ENCODE assay signal across 22 cellular contexts in the genomic region with DNA sequence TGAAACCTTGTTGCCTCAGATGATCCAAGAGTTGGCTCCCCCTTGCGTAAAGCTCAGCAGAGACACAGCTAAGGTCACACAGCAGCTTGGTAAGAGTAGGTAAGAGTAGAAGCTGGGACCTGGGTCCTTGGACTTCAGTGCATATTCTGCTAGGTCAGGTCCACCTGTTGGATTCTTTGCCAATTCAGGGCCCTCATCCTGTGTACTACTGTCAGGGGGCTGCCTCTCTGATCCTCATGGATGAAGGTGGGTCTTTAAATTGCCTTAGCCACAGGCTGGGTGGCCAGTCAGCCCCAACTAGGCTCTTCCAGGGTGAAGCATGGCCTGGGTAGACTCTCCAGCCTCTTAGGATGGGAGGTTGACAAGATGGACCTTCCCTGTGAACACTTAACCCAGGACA.
A peak's percentile ranks its signal among the peaks of the same experiment; 100 is the strongest.
DNase-seq lines count a peak whose midpoint lies in the region; ATAC-seq, FAIRE-seq and TF ChIP-seq lines count a peak whose summit lies in the region.
"Had no signal": no experiment of that assay in that cellular context is flagged by ENCODE, and none has a peak within 500 bp of the region (broad histone marks: within the 10 kb centered on the region; RNA-seq: fewer than 3 reads in every experiment).

No MANE protein-coding gene starts in this region.

- TF ChIP-seq CTCF in PC-9 (conservative IDR thresholded peaks at IDR 0.05): no peak
- no peak for TF ChIP-seq CTCF in tibial artery (IDR thresholded peaks at IDR 0.05)

- peaks cover 38% of the 10 kb centered on the region for H3K4me1 ChIP-seq in PC-9 (replicated peaks; ENCODE audit: insufficient read depth)
- H3K4me1 ChIP-seq in subcutaneous abdominal adipose tissue (ENCODE audit: control insufficient read depth in 5 of 5, insufficient read depth in 5 of 5, low read length in 5 of 5): peaks cover 0 to 7% (median 4%) of the 10 kb centered on the region in 5 donors
- no peaks in the 10 kb centered on the region for H3K4me1 ChIP-seq in tibial artery
- H3K4me1 ChIP-seq: BLaER1, HAP-1 had no signal

- H3K9ac ChIP-seq in subcutaneous abdominal adipose tissue (ENCODE audit: low read length in 5 of 5): no peak overlapping the region
- H3K9ac ChIP-seq: BLaER1 had no signal

- H3K27me3 ChIP-seq in PC-9 (ENCODE audit: insufficient read depth, low read depth) (no peaks in the 10 kb centered on the region), subcutaneous abdominal adipose tissue (ENCODE audit: control insufficient read depth in 5 of 5, insufficient read depth in 4 of 5, low read length in 5 of 5) (peaks cover 0 to 7% (median 4%) of the 10 kb centered on the region in 5 donors), tibial artery (no peaks in the 10 kb centered on the region)

- H3K4me3 ChIP-seq in PC-9: no peak overlapping the region
- H3K4me3 ChIP-seq in subcutaneous abdominal adipose tissue (ENCODE audit: low read depth in 1 of 5, low read length in 5 of 5): no peak overlapping the region
- H3K4me3 ChIP-seq in tibial artery: no peak overlapping the region
- H3K4me3 ChIP-seq: BLaER1, HAP-1 had no signal

- BruUV-seq in PC-9 (replicated peaks; lab: Mats Ljungman, UMichigan): no TSS peak

- DNase-seq in GM12891 (ENCODE audit: insufficient read length, low spot score): no peak
- DNase-seq in PC-9: no peak
- DNase-seq in epithelial cell of prostate (ENCODE audit: low read depth, low spot score): no peak
- DNase-seq in tibial artery: no peak
- no peak for DNase-seq in NCI-H1436 (lab: John Stamatoyannopoulos, UW)
- DNase-seq in mucosa of gallbladder (ENCODE audit: low spot score): no peak
- DNase-seq: CD4-positive, alpha-beta T cell; CD8-positive, alpha-beta memory T cell; DMS 273 treated with DMSO at 0.1 percent for 48 hours; DMS79; GF-D8; GOT3 had no signal

- H3K9me3 ChIP-seq in PC-9 (ENCODE audit: insufficient read depth, low read depth) (no peaks in the 10 kb centered on the region; the same call in 1 of the 2 replicates), subcutaneous abdominal adipose tissue (ENCODE audit: control insufficient read depth in 5 of 5, low read length in 5 of 5) (no peaks in the 10 kb centered on the region), tibial artery (no peaks in the 10 kb centered on the region)
- H3K9me3 ChIP-seq: BLaER1, HAP-1 had no signal

- FAIRE-seq in GM12891 (lab: Jason Lieb, UNC): peak; percentile 51
- FAIRE-seq: A204.1, D721Med, GM12892, H54 had no signal

- no peaks in the 10 kb centered on the region for H3K9me2 ChIP-seq in PC-9 (ENCODE audit: insufficient read depth)

- peaks cover 23% of the 10 kb centered on the region for H3K79me2 ChIP-seq in PC-9 (ENCODE audit: low read depth)

- no peak for ATAC-seq in HG02884 (IDR thresholded peaks at IDR 0.05; ENCODE audit: unreplicated experiment)

- H3F3A ChIP-seq in PC-9 (ENCODE audit: insufficient read depth, low read depth): peaks cover 28% of the 10 kb centered on the region

- H3K27ac ChIP-seq in PC-9 (peak overlapping the region; percentile 75), epithelial cell of prostate (peak overlapping the region; percentile 69), subcutaneous abdominal adipose tissue (ENCODE audit: low read depth, low read length) (peak overlapping the region; percentile 7), tibial artery (no peak overlapping the region)
- H3K27ac ChIP-seq: 22Rv1, BLaER1, C4-2B had no signal

- POLR2A ChIA-PET in PC-9 (lab: Charles Lee; ENCODE audit: unreplicated experiment): no interaction called here

- H3K36me3 ChIP-seq in PC-9 (ENCODE audit: low read depth) (0 out of 2 replicates have a peak, but pooled peaks cover 4% of the 10 kb centered on the region), subcutaneous abdominal adipose tissue (ENCODE audit: control insufficient read depth in 5 of 5, insufficient read depth in 5 of 5, low read length in 5 of 5) (peaks cover 0 to 3% (median 0%) of the 10 kb centered on the region in 5 donors), tibial artery (no peaks in the 10 kb centered on the region)
- H3K36me3 ChIP-seq: BLaER1, HAP-1 had no signal

- H2AFZ ChIP-seq in PC-9: no peak overlapping the region

- intact Hi-C loops in PC-9 (cut with micrococcal nuclease; ENCODE audit: unreplicated experiment): loop anchor here (5.0 kb wide), 1 partner anchor 685 kb away; no protein-coding TSS in a partner anchor
- intact Hi-C loops in tibial artery (cut with DNase I; ENCODE audit: low total_unique reads): no loop called here

- CTCF ChIA-PET in PC-9 (lab: Charles Lee): interaction anchor here (2.4 kb wide), 1 partner anchor 250 kb away, joined by 12 read pairs; no protein-coding TSS in a partner anchor

- H4K20me1 ChIP-seq in PC-9 (ENCODE audit: insufficient read depth): no peaks in the 10 kb centered on the region

- no peak for TF ChIP-seq POLR2A in GM12891 (IDR thresholded peaks at IDR 0.05; ENCODE audit: low read depth, low read length)

- H3K4me2 ChIP-seq in PC-9: peak overlapping the region; percentile 67
- H3K4me2 ChIP-seq: BLaER1 had no signal

TF ChIP-seq in GM12891, 5 proteins besides CTCF, POLR2A, EP300 and RAD21:
- no peak for TF ChIP-seq POLR2AphosphoS5 (IDR thresholded peaks at IDR 0.05; ENCODE audit: low read depth, low read length)
- TF ChIP-seq TAF1 (IDR thresholded peaks at IDR 0.05; ENCODE audit: low read depth, low read length): no peak
- no peak for TF ChIP-seq PAX5 (IDR thresholded peaks at IDR 0.05; ENCODE audit: insufficient read depth, low read length, severe bottlenecking)

Comparison
In these comparisons a context has a peak if more than half of its experiments do, and no peak if none do; other contexts are left out.
1. H3K27ac ChIP-seq: peak in PC-9 (single experiment), epithelial cell of prostate (single experiment) and subcutaneous abdominal adipose tissue (single experiment); none in tibial artery (0 of 2).